25 cellular contexts compared by ENCODE assay signal in the genomic region with DNA sequence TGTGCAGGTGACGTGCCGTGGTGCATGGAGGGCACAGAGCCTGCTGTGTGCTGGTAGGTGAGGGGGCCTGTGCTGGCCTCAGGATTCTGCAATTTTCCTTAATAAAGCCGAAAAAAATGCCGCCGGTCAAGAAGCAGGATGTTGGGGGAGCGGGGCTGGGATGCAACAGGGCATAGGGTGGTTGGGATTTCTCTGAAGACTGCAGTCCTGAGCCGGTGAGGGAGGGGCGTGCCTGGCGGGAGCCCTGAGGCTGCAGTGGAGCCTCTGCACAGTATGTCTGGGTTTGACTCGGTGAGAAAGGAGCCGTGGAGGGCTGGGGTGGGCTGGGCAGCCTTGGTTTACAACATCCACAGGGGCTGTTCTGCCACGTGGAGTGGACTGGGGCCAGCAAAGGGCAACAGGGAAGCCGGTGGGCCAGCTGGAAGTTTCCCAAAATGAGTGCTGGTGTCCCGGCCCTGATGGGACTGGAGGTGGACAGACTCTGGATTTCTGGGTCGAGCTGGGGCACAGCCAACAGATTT. TPM values are rescaled to one million over a fixed set of nuclear protein-coding genes. Genes with fewer than 3 reads are reported as not detected.
"Had no signal": no experiment of that assay in that cellular context is flagged by ENCODE, and none has a peak within 500 bp of the region (broad histone marks: within the 10 kb centered on the region; RNA-seq: fewer than 3 reads in every experiment).

No MANE protein-coding gene starts in this region.

- H3K4me1 ChIP-seq: thyroid gland had no signal

- H3K9me3 Mint-ChIP-seq: activated CD4-positive, alpha-beta T cell treated with anti-CD3 and anti-CD28 coated beads, Interleukin-2, amount 10 ng/mL, durations not matched to agents 24 days and 14 days; central memory CD8-positive, alpha-beta T cell; stimulated activated effector memory CD8-positive, alpha-beta T cell treated with anti-CD3 and anti-CD28 coated beads, Interleukin-12 subunit alpha, Interleukin-12 subunit beta, amount 100 ng/mL, for 72 hours had no signal

- H3K4me3 Mint-ChIP-seq: activated CD4-positive, alpha-beta T cell treated with anti-CD3 and anti-CD28 coated beads, Interleukin-2, amount 10 ng/mL, durations not matched to agents 24 days and 14 days; central memory CD8-positive, alpha-beta T cell; stimulated activated effector memory CD8-positive, alpha-beta T cell treated with anti-CD3 and anti-CD28 coated beads, Interleukin-12 subunit alpha, Interleukin-12 subunit beta, amount 100 ng/mL, for 72 hours had no signal

- H3K36me3 ChIP-seq: left ventricle myocardium inferior, thyroid gland had no signal

- H3K27ac Mint-ChIP-seq: activated CD4-positive, alpha-beta T cell treated with anti-CD3 and anti-CD28 coated beads, Interleukin-2, amount 10 ng/mL, durations not matched to agents 24 days and 14 days; stimulated activated effector memory CD8-positive, alpha-beta T cell treated with anti-CD3 and anti-CD28 coated beads, Interleukin-12 subunit alpha, Interleukin-12 subunit beta, amount 100 ng/mL, for 72 hours had no signal

- H3K9me3 ChIP-seq: esophagus muscularis mucosa, gastroesophageal sphincter, heart left ventricle, left ventricle myocardium inferior, psoas muscle, thyroid gland had no signal

- H3K27me3 ChIP-seq: thyroid gland had no signal

- ATAC-seq: gastroesophageal sphincter; heart left ventricle; psoas muscle; right cardiac atrium; stimulated activated effector memory CD8-positive, alpha-beta T cell treated with anti-CD3 and anti-CD28 coated beads, Interleukin-12 subunit alpha, Interleukin-12 subunit beta, amount 100 ng/mL, for 72 hours had no signal

- DNase-seq: activated CD4-positive, alpha-beta T cell treated with anti-CD3 and anti-CD28 coated beads, Interleukin-2, amount 10 ng/mL, durations not matched to agents 24 days and 14 days; activated CD4-positive, CD25-positive, alpha-beta regulatory T cell; activated CD8-positive, alpha-beta memory T cell treated with anti-CD3 and anti-CD28 coated beads for 24 hours; activated CD8-positive, alpha-beta memory T cell treated with anti-CD3 and anti-CD28 coated beads, Interleukin-2, amount 50 U/mL, for 48 hours; activated naive CD4-positive, alpha-beta T cell; effector CD4-positive, alpha-beta T cell; left ventricle myocardium inferior; midbrain; psoas muscle; stimulated activated CD4-positive, alpha-beta T cell treated with anti-CD3 and anti-CD28 coated beads, Interleukin-4, amount 100 ng/mL, for 24 hours; T1000; thyroid gland had no signal

- H3K4me3 ChIP-seq: coronary artery, esophagus muscularis mucosa, gastroesophageal sphincter, heart left ventricle, left ventricle myocardium inferior, psoas muscle, skin epidermis, thyroid gland had no signal

- H3K27ac ChIP-seq: coronary artery, esophagus muscularis mucosa, gastroesophageal sphincter, heart left ventricle, left ventricle myocardium inferior, psoas muscle, skin epidermis, thyroid gland had no signal

RNA-seq across cellular contexts. Expression of a gene that starts 1.3 kb away (rescaled TPM):
- total RNA-seq: activated CD4-positive, alpha-beta T cell treated with anti-CD3 and anti-CD28 coated beads, Interleukin-2, amount 10 ng/mL, durations not matched to agents 24 days and 14 days; gastroesophageal sphincter; heart left ventricle; left ventricle myocardium inferior; mammary epithelial cell; osteoblast; right cardiac atrium; T-helper 1 cell treated with Interleukin-12 subunit alpha and Interleukin-12 subunit beta and Interleukin-4 antibody, amounts not matched to agents 30 ng/mL and 1 ng/mL, for 36 hours; thyroid gland; urinary bladder had no signal
- polyA plus RNA-seq: mammary epithelial cell, neural cell had no signal

RNA-seq across cellular contexts. Expression of a gene that starts 3.6 kb away (rescaled TPM):
- total RNA-seq: activated CD4-positive, alpha-beta T cell treated with anti-CD3 and anti-CD28 coated beads, Interleukin-2, amount 10 ng/mL, durations not matched to agents 24 days and 14 days; esophagus muscularis mucosa; gastroesophageal sphincter; left ventricle myocardium inferior; mammary epithelial cell; osteoblast; T-helper 1 cell treated with Interleukin-12 subunit alpha and Interleukin-12 subunit beta and Interleukin-4 antibody, amounts not matched to agents 30 ng/mL and 1 ng/mL, for 36 hours; thyroid gland; urinary bladder had no signal
- polyA plus RNA-seq: heart left ventricle, mammary epithelial cell, neural cell, right cardiac atrium, urinary bladder had no signal

RNA-seq across cellular contexts. Expression of a gene that starts 13.7 kb away (rescaled TPM):
- total RNA-seq: osteoblast, urinary bladder had no signal
- polyA plus RNA-seq: mammary epithelial cell, neural cell had no signal
